8 cellular contexts compared by ENCODE assay signal in the genomic region with DNA sequence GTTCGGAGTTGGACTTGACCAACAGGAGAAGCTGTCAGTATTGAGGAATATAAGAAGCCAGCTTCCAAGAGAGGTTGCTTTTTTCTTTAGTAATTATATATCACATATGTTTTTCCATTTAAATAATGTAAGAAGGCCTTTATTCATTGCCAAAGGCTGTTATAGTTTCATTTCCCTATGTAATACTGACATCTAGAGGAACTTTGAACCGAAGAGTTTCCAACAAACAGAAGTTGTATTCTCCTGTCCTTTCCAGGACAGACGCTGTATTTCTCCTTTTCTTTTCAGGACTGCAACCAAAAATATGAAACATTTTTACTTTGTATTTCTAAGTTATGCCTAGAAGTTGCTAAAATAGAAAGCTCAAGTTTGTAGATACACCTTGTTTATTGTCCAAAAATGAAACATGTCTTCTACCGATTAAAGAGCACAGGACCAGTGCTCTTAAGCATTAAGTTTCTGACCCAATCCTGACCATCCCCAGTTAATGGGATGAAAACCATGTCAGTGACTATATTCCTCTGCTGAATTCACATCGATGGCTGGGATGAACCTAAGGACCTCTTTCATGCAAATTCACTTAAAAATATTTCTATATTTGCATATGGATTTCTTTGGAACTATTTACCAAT. TPM values are rescaled to one million over a fixed set of nuclear protein-coding genes. Genes with fewer than 3 reads are reported as not detected.
A peak's percentile ranks its signal among the peaks of the same experiment; 100 is the strongest.
DNase-seq lines count a peak whose midpoint lies in the region; ATAC-seq, FAIRE-seq and TF ChIP-seq lines count a peak whose summit lies in the region.

No MANE protein-coding gene starts in this region.

- H3K9me3 ChIP-seq in astrocyte (ENCODE audit: insufficient read depth, low read depth, low read length), result no peaks in the 10 kb centered on the region

- no peak overlapping the region for H3K4me2 ChIP-seq in astrocyte (ENCODE audit: low read length)

- no peaks in the 10 kb centered on the region for H3K4me1 Mint-ChIP-seq in astrocyte (ENCODE audit: low read depth, unreplicated experiment)

- H3K27ac Mint-ChIP-seq in astrocyte (ENCODE audit: unreplicated experiment), result no peak overlapping the region

- peaks cover 12% of the 10 kb centered on the region for H3K27me3 ChIP-seq in astrocyte (ENCODE audit: insufficient read depth, low read length)

- H3K27me3 Mint-ChIP-seq in astrocyte (ENCODE audit: low read depth, unreplicated experiment), result peaks cover 18% of the 10 kb centered on the region

- H3K79me2 ChIP-seq in astrocyte (ENCODE audit: insufficient read depth, low read length), result no peaks in the 10 kb centered on the region

- H3K4me3 ChIP-seq in astrocyte (ENCODE audit: insufficient read depth, low read depth, low read length), result no peak overlapping the region

- no peaks in the 10 kb centered on the region for H3K4me1 ChIP-seq in astrocyte (ENCODE audit: insufficient read depth, low read length)

- peak; percentile 17 for FAIRE-seq in astrocyte (lab: Jason Lieb, UNC)

- DNase-seq in EH (ENCODE audit: low read depth) (peak; percentile 35), M059J (ENCODE audit: low read depth) (peak; percentile 51), astrocyte (ENCODE audit: low read depth) (no peak), lung microvascular endothelial cell (ENCODE audit: low read depth in 2 of 2) (peak; percentile 54 to 61), T-helper 9 cell (no peak)
- no peak for DNase-seq in central memory CD4-positive, alpha-beta T cell

- H3K4me3 Mint-ChIP-seq in astrocyte (ENCODE audit: unreplicated experiment), result no peak overlapping the region

- no peaks in the 10 kb centered on the region for H4K20me1 ChIP-seq in astrocyte (ENCODE audit: insufficient read depth, low read length)

- H3K36me3 ChIP-seq in astrocyte (ENCODE audit: insufficient read depth, low read length), result no peaks in the 10 kb centered on the region

- H3K27ac ChIP-seq in astrocyte (ENCODE audit: low read depth, low read length), result no peak overlapping the region

- ATAC-seq in GM21515 (IDR thresholded peaks at IDR 0.05; ENCODE audit: unreplicated experiment), result no peak
- no peak for ATAC-seq in HG02840 (IDR thresholded peaks at IDR 0.05; ENCODE audit: low FRiP score, unreplicated experiment)

- H2AFZ ChIP-seq in astrocyte (ENCODE audit: low read depth, low read length), result no peak overlapping the region

- H3K9ac ChIP-seq in astrocyte (ENCODE audit: low read length), result no peak overlapping the region

- no peaks in the 10 kb centered on the region for H3K9me3 Mint-ChIP-seq in astrocyte (ENCODE audit: unreplicated experiment)

- no peaks in the 10 kb centered on the region for H3K36me3 Mint-ChIP-seq in astrocyte (ENCODE audit: low read depth, unreplicated experiment)

- TF ChIP-seq CTCF in astrocyte (IDR thresholded peaks at IDR 0.05; ENCODE audit: insufficient read depth, low read depth, low read length), result peak; percentile 41

RNA-seq across cellular contexts. Expression of a gene that starts 55.1 kb away (rescaled TPM):
- 0.76 and 1.2 TPM in 2 replicates for total RNA-seq in M059J (2014; rRNA removed; shearing (Covaris generic))
- total RNA-seq in astrocyte, result 0.23 and 0.55 TPM in 2 replicates
- total RNA-seq in lung microvascular endothelial cell, result 0.40 and 0.44 TPM in 2 replicates

Comparison
In these comparisons a context has a peak if more than half of its experiments do, and no peak if none do; other contexts are left out.
1. DNase-seq: peak in EH (single experiment), M059J (single experiment) and lung microvascular endothelial cell (2 of 2); none in astrocyte (single experiment), central memory CD4-positive, alpha-beta T cell (single experiment) and T-helper 9 cell (single experiment).